23 cellular contexts compared by ENCODE assay signal in genomic region chr7:21749318-21749717, GRCh38.
"Had no signal": no experiment of that assay in that cellular context is flagged by ENCODE, and none has a peak within 500 bp of the region (broad histone marks: within the 10 kb centered on the region; RNA-seq: fewer than 3 reads in every experiment).

No MANE protein-coding gene starts in this region.

- DNase-seq: effector memory CD4-positive, alpha-beta T cell; esophagus squamous epithelium; foreskin fibroblast; glutamatergic neuron; kidney glomerular epithelial cell; mammary epithelial cell; mucosa of descending colon; naive thymus-derived CD8-positive, alpha-beta T cell; occipital lobe; pancreas; sigmoid colon; stimulated activated CD4-positive, alpha-beta T cell treated with anti-CD3 and anti-CD28 coated beads, Interleukin-2, amount 100 ng/mL, for 24 hours; stimulated activated CD4-positive, alpha-beta T cell treated with anti-CD3 and anti-CD28 coated beads, Interleukin-4, amount 100 ng/mL, for 4 hours; stimulated activated naive CD4-positive, alpha-beta T cell; stomach; substantia nigra; transverse colon had no signal

- H3K4me3 ChIP-seq: esophagus squamous epithelium, gastroesophageal sphincter, mucosa of descending colon, pancreas, sigmoid colon, skin epidermis, stomach, thoracic aorta, transverse colon had no signal

- H3K36me3 Mint-ChIP-seq: naive thymus-derived CD8-positive, alpha-beta T cell had no signal

- H3K27ac ChIP-seq: epithelial cell of prostate, esophagus squamous epithelium, gastroesophageal sphincter, pancreas, sigmoid colon, skin epidermis, stomach, thoracic aorta, transverse colon had no signal

- ATAC-seq: gastroesophageal sphincter; left lobe of liver; mucosa of descending colon; naive thymus-derived CD8-positive, alpha-beta T cell; pancreas had no signal

- H3K27me3 ChIP-seq: esophagus squamous epithelium, gastroesophageal sphincter, pancreas, sigmoid colon, stomach, transverse colon had no signal

- H3K4me3 Mint-ChIP-seq: central memory CD8-positive, alpha-beta T cell; naive thymus-derived CD8-positive, alpha-beta T cell had no signal

- H3K4me1 ChIP-seq: esophagus squamous epithelium, gastroesophageal sphincter, pancreas, sigmoid colon, stomach, transverse colon had no signal

- H3K36me3 ChIP-seq: esophagus squamous epithelium, pancreas, sigmoid colon, stomach, thoracic aorta, transverse colon had no signal

- H3K27ac Mint-ChIP-seq: naive thymus-derived CD8-positive, alpha-beta T cell had no signal

- H3K4me1 Mint-ChIP-seq: central memory CD8-positive, alpha-beta T cell; naive thymus-derived CD8-positive, alpha-beta T cell had no signal

- H3K9me3 Mint-ChIP-seq: central memory CD8-positive, alpha-beta T cell; naive thymus-derived CD8-positive, alpha-beta T cell had no signal

- H3K9me3 ChIP-seq: esophagus squamous epithelium, gastroesophageal sphincter, mucosa of descending colon, pancreas, sigmoid colon, stomach, thoracic aorta, transverse colon had no signal
